Comparison of ENCODE assay signal across 11 cellular contexts in genomic region chr12:37543131-37543965, GRCh38.
"Had no signal": no experiment of that assay in that cellular context is flagged by ENCODE, and none has a peak within 500 bp of the region (broad histone marks: within the 10 kb centered on the region; RNA-seq: fewer than 3 reads in every experiment).

No MANE protein-coding gene starts in this region.

- H3K27me3 Mint-ChIP-seq: activated CD4-positive, alpha-beta memory T cell treated with anti-CD3 and anti-CD28 coated beads, Interleukin-2, amount 10 ng/mL, durations not matched to agents 7 days and 5 days; activated CD4-positive, alpha-beta T cell treated with anti-CD3 and anti-CD28 coated beads for 36 hours had no signal

- H3K27ac Mint-ChIP-seq: activated CD4-positive, alpha-beta memory T cell treated with anti-CD3 and anti-CD28 coated beads, Interleukin-2, amount 10 ng/mL, durations not matched to agents 7 days and 5 days; activated CD4-positive, alpha-beta T cell treated with anti-CD3 and anti-CD28 coated beads for 36 hours had no signal

- DNase-seq: activated CD4-positive, alpha-beta memory T cell treated with anti-CD3 and anti-CD28 coated beads, Interleukin-2, amount 10 ng/mL, durations not matched to agents 7 days and 5 days; activated CD4-positive, alpha-beta T cell treated with anti-CD3 and anti-CD28 coated beads for 36 hours; activated effector memory CD4-positive, alpha-beta T cell treated with Interleukin-2 at 50 U/mL for 16 hours; activated naive CD4-positive, alpha-beta T cell treated with anti-CD3 and anti-CD28 coated beads, Interleukin-2, amount 50 U/mL, for 16 hours; activated T-cell treated with anti-CD3 and anti-CD28 coated beads, Interleukin-2, amount 50 U/mL, for 4 hours; hippocampal formation; midbrain; ovary; stimulated activated CD4-positive, alpha-beta T cell treated with anti-CD3 and anti-CD28 coated beads, Interleukin-1b, Interleukin-23, amount 100 ng/mL, for 48 hours; stomach had no signal

- H3K4me3 Mint-ChIP-seq: activated CD4-positive, alpha-beta memory T cell treated with anti-CD3 and anti-CD28 coated beads, Interleukin-2, amount 10 ng/mL, durations not matched to agents 7 days and 5 days; activated CD4-positive, alpha-beta T cell treated with anti-CD3 and anti-CD28 coated beads for 36 hours; activated T-cell treated with anti-CD3 and anti-CD28 coated beads, Interleukin-2, amount 50 U/mL, for 4 hours; neural crest cell had no signal

- H3K4me1 Mint-ChIP-seq: activated CD4-positive, alpha-beta memory T cell treated with anti-CD3 and anti-CD28 coated beads, Interleukin-2, amount 10 ng/mL, durations not matched to agents 7 days and 5 days; activated CD4-positive, alpha-beta T cell treated with anti-CD3 and anti-CD28 coated beads for 36 hours; neural crest cell had no signal
